ENCODE assay signal across 9 cellular contexts in genomic region chr17:42002792-42003301, GRCh38. TPM values are rescaled to one million over a fixed set of nuclear protein-coding genes. Genes with fewer than 3 reads are reported as not detected.
DNase-seq lines count a peak whose midpoint lies in the region; ATAC-seq, FAIRE-seq and TF ChIP-seq lines count a peak whose summit lies in the region.
"Had no signal": no experiment of that assay in that cellular context is flagged by ENCODE, and none has a peak within 500 bp of the region (broad histone marks: within the 10 kb centered on the region; RNA-seq: fewer than 3 reads in every experiment).

No MANE protein-coding gene starts in this region.

- TF ChIP-seq CTCF in HFFc6 (IDR thresholded peaks at IDR 0.05) (no peak), WTC11 (IDR thresholded peaks at IDR 0.05) (no peak)

- H3K9me3 ChIP-seq in small intestine (ENCODE audit: control insufficient read depth, low read depth), result no peaks in the 10 kb centered on the region

- H3K36me3 ChIP-seq in small intestine (ENCODE audit: control insufficient read depth in 2 of 2, insufficient read depth in 2 of 2, low read length in 2 of 2), result peaks cover 11 to 12% of the 10 kb centered on the region in 2 donors

- FAIRE-seq in small intestine (lab: Jason Lieb, UNC) (no peak), HTR-8/SVneo (lab: Jason Lieb, UNC) (no peak)

- no peak for ATAC-seq in WTC11
- no peak for ATAC-seq in HG02642 (IDR thresholded peaks at IDR 0.05; ENCODE audit: poor library complexity, unreplicated experiment)

- peak; percentile 46 for DNase-seq in HFFc6
- no peak for DNase-seq in WTC11 (ENCODE audit: low spot score)
- DNase-seq in iris pigment epithelial cell (ENCODE audit: low read depth), result peak; percentile 72
- DNase-seq in small intestine, result peak; percentile 80
- no peak for DNase-seq in HTR-8/SVneo (ENCODE audit: insufficient read length, low spot score)
- no peak for DNase-seq in cortex of kidney (lab: John Stamatoyannopoulos, UW)
- DNase-seq: NCI-H2171, nephron progenitor cell had no signal

- no peak overlapping the region for H3K4me3 ChIP-seq in small intestine (ENCODE audit: low read depth in 1 of 2, low read length in 2 of 2)

- no peaks in the 10 kb centered on the region for H3K27me3 ChIP-seq in small intestine (ENCODE audit: control insufficient read depth in 2 of 2, insufficient read depth in 2 of 2, low read length in 2 of 2)

- POLR2A ChIA-PET in WTC11 (lab: Charles Lee), result no interaction called here

- H3K4me1 Mint-ChIP-seq in HFFc6 (ENCODE audit: low read depth) (peaks cover 64% of the 10 kb centered on the region), WTC11 (no peaks in the 10 kb centered on the region)
- H3K4me1 Mint-ChIP-seq: nephron progenitor cell had no signal

- peak overlapping the region in 1 of 2 donors; percentile 51 for H3K27ac ChIP-seq in small intestine (ENCODE audit: low read depth in 1 of 2, low read length in 1 of 2)

- H3K4me3 Mint-ChIP-seq in HFFc6, result peak overlapping the region; percentile 28
- no peak overlapping the region for H3K4me3 Mint-ChIP-seq in WTC11
- H3K4me3 Mint-ChIP-seq: nephron progenitor cell had no signal

- CTCF ChIA-PET in WTC11 (lab: Charles Lee), result interaction anchor here (0.7 kb wide), 2 partner anchors 22 to 43 kb away, joined by 3 read pairs; no protein-coding TSS in a partner anchor

- H3K36me3 Mint-ChIP-seq in HFFc6 (ENCODE audit: low read depth) (peaks cover 27% of the 10 kb centered on the region), WTC11 (peaks cover 46% of the 10 kb centered on the region)

- H3K4me1 ChIP-seq in small intestine (ENCODE audit: control insufficient read depth in 2 of 2, insufficient read depth in 1 of 2, low read depth in 1 of 2, low read length in 1 of 2), result peaks cover 15 to 16% of the 10 kb centered on the region in 2 donors

- peak overlapping the region; percentile 78 for H3K27ac Mint-ChIP-seq in HFFc6
- peak overlapping the region; percentile 51; the same call in 1 of the 2 replicates for H3K27ac Mint-ChIP-seq in WTC11
- H3K27ac Mint-ChIP-seq: nephron progenitor cell had no signal

- 18 to 54% (median 23%) methylated on average over 3 of the region's 3 CpGs for WGBS in small intestine, 3 donors

- H3K9me3 Mint-ChIP-seq in HFFc6 (no peaks in the 10 kb centered on the region), WTC11 (no peaks in the 10 kb centered on the region)
- H3K9me3 Mint-ChIP-seq: nephron progenitor cell had no signal

- H3K27me3 Mint-ChIP-seq in HFFc6 (ENCODE audit: insufficient read depth), result no peaks in the 10 kb centered on the region; the same call in 1 of the 2 replicates
- H3K27me3 Mint-ChIP-seq in WTC11 (ENCODE audit: low read depth), result no peaks in the 10 kb centered on the region; the same call in 1 of the 2 replicates

TF ChIP-seq in WTC11, 78 proteins besides CTCF, POLR2A, EP300 and RAD21:
- TF ChIP-seq E2F4 (CRISPR knock-in tag; IDR thresholded peaks at IDR 0.05; ENCODE audit: borderline replicate concordance, low read depth) (no peak), FOXJ3 (CRISPR knock-in tag; IDR thresholded peaks at IDR 0.05; ENCODE audit: borderline replicate concordance) (no peak), GRHL2 (CRISPR knock-in tag; IDR thresholded peaks at IDR 0.05; ENCODE audit: insufficient replicate concordance, severe bottlenecking) (no peak), RORB (CRISPR knock-in tag; IDR thresholded peaks at IDR 0.05) (no peak), STAT6 (CRISPR knock-in tag; conservative IDR thresholded peaks at IDR 0.05; ENCODE audit: low read depth) (no peak), ZNF232 (CRISPR knock-in tag; IDR thresholded peaks at IDR 0.05) (no peak), ZNF121 (CRISPR knock-in tag; IDR thresholded peaks at IDR 0.05) (no peak), ESRRA (CRISPR knock-in tag; IDR thresholded peaks at IDR 0.05; ENCODE audit: borderline replicate concordance) (no peak), ZNF423 (CRISPR knock-in tag; IDR thresholded peaks at IDR 0.05) (no peak), ZBTB43 (CRISPR knock-in tag; IDR thresholded peaks at IDR 0.05) (no peak), HMGA2 (CRISPR knock-in tag; IDR thresholded peaks at IDR 0.05) (no peak), MXD4 (CRISPR knock-in tag; IDR thresholded peaks at IDR 0.05; ENCODE audit: borderline replicate concordance) (no peak), ETV6 (CRISPR knock-in tag; IDR thresholded peaks at IDR 0.05) (no peak), FOXP1 (CRISPR knock-in tag; IDR thresholded peaks at IDR 0.05; ENCODE audit: borderline replicate concordance) (no peak), ZNF138 (CRISPR knock-in tag; conservative IDR thresholded peaks at IDR 0.05) (no peak), NR2C2 (CRISPR knock-in tag; IDR thresholded peaks at IDR 0.05) (no peak)

RNA-seq across cellular contexts. Expression of gene DNAJC7, which starts 14.4 kb away (rescaled TPM):
- total RNA-seq in HFFc6 (2021; fragmentation: NEBNext Ultra II Directional; extraction: Animal tissue kit (Norgen Biotek cat#: 25700)), result 100 to 1,000 TPM in 3 of 6 experiments, 10 to 100 TPM in 3; 85.0 to 115 (median 100) TPM
- total RNA-seq in WTC11 (2021), result 111 to 140 TPM (median 114 TPM) in 3 replicates
- polyA plus RNA-seq in small intestine, result 10 to 100 TPM; 70.0 to 79.4 (median 70.0) TPM

RNA-seq across cellular contexts. Expression of gene NKIRAS2, which starts 17.0 kb away (rescaled TPM):
- 10 to 100 TPM; 37.1 to 43.9 (median 40.3) TPM for total RNA-seq in HFFc6 (2021; fragmentation: NEBNext Ultra II Directional; extraction: Animal tissue kit (Norgen Biotek cat#: 25700))
- 31.9 to 37.3 TPM (median 36.1 TPM) in 3 replicates for total RNA-seq in WTC11 (2021)
- 10 to 100 TPM; 21.1 to 28.9 (median 23.3) TPM for polyA plus RNA-seq in small intestine

RNA-seq across cellular contexts. Expression of gene CNP, which starts 36.3 kb away (rescaled TPM):
- total RNA-seq in HFFc6 (2021; fragmentation: NEBNext Ultra II Directional; extraction: Animal tissue kit (Norgen Biotek cat#: 25700)), result 100 to 1,000 TPM; 105 to 118 (median 111) TPM
- total RNA-seq in WTC11 (2021), result 52.5 to 54.2 TPM (median 53.9 TPM) in 3 replicates
- 10 to 100 TPM; 13.2 to 37.4 (median 19.5) TPM for polyA plus RNA-seq in small intestine

RNA-seq across cellular contexts. Expression of gene C17orf113, which starts 47.6 kb away (rescaled TPM):
- total RNA-seq in HFFc6 (2021; fragmentation: NEBNext Ultra II Directional; extraction: Animal tissue kit (Norgen Biotek cat#: 25700)), result under 1 TPM in 4 of 6 experiments, not detected in 2; 0.07 to 0.10 (median 0.08) TPM
- total RNA-seq in WTC11 (2021), result 1.9 to 2.8 TPM (median 2.5 TPM) in 3 replicates
- polyA plus RNA-seq in small intestine, result under 1 TPM; 0.22 to 0.54 (median 0.49) TPM

Comparison
In these comparisons a context has a peak if more than half of its experiments do, and no peak if none do; other contexts are left out.
1. DNase-seq: peak in HFFc6 (single experiment), iris pigment epithelial cell (single experiment) and small intestine (single experiment); none in WTC11 (single experiment), HTR-8/SVneo (single experiment) and cortex of kidney (single experiment).